1 cellular context compared by ENCODE assay signal in the genomic region with DNA sequence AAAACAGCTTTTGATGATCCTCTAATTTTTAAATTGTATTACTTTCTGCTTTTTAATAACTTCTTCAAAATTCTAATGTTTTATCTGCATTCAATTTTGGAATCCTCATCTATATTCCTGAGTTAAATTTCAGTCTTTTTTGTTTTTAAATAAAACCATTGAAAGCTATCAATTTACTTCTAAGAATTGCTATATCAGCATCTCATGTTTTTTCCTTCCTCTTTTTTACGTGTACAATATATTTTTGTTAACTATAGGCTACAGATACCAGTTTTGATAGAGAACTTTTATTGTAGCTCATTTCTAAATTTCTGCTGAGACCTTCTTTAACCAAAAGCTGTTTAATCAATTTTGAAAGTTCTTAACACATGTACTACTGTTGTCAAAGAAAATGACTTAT.
TF ChIP-seq lines count a peak whose summit lies in the region.

No MANE protein-coding gene starts in this region.

TF ChIP-seq in K562, 482 proteins besides CTCF, POLR2A, EP300 and RAD21 (continued from another document):
- TF ChIP-seq, protein P1, sequence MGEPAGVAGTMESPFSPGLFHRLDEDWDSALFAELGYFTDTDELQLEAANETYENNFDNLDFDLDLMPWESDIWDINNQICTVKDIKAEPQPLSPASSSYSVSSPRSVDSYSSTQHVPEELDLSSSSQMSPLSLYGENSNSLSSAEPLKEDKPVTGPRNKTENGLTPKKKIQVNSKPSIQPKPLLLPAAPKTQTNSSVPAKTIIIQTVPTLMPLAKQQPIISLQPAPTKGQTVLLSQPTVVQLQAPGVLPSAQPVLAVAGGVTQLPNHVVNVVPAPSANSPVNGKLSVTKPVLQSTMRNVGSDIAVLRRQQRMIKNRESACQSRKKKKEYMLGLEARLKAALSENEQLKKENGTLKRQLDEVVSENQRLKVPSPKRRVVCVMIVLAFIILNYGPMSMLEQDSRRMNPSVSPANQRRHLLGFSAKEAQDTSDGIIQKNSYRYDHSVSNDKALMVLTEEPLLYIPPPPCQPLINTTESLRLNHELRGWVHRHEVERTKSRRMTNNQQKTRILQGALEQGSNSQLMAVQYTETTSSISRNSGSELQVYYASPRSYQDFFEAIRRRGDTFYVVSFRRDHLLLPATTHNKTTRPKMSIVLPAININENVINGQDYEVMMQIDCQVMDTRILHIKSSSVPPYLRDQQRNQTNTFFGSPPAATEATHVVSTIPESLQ (CRISPR knock-in tag; IDR thresholded peaks at IDR 0.05): no peak
- TF ChIP-seq, protein P2, sequence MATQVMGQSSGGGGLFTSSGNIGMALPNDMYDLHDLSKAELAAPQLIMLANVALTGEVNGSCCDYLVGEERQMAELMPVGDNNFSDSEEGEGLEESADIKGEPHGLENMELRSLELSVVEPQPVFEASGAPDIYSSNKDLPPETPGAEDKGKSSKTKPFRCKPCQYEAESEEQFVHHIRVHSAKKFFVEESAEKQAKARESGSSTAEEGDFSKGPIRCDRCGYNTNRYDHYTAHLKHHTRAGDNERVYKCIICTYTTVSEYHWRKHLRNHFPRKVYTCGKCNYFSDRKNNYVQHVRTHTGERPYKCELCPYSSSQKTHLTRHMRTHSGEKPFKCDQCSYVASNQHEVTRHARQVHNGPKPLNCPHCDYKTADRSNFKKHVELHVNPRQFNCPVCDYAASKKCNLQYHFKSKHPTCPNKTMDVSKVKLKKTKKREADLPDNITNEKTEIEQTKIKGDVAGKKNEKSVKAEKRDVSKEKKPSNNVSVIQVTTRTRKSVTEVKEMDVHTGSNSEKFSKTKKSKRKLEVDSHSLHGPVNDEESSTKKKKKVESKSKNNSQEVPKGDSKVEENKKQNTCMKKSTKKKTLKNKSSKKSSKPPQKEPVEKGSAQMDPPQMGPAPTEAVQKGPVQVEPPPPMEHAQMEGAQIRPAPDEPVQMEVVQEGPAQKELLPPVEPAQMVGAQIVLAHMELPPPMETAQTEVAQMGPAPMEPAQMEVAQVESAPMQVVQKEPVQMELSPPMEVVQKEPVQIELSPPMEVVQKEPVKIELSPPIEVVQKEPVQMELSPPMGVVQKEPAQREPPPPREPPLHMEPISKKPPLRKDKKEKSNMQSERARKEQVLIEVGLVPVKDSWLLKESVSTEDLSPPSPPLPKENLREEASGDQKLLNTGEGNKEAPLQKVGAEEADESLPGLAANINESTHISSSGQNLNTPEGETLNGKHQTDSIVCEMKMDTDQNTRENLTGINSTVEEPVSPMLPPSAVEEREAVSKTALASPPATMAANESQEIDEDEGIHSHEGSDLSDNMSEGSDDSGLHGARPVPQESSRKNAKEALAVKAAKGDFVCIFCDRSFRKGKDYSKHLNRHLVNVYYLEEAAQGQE (CRISPR knock-in tag; IDR thresholded peaks at IDR 0.05; ENCODE audit: low read depth): no peak
- peak; percentile 83 for TF ChIP-seq C11orf30 (IDR thresholded peaks at IDR 0.05; ENCODE audit: low read depth)
- TF ChIP-seq, protein P3, sequence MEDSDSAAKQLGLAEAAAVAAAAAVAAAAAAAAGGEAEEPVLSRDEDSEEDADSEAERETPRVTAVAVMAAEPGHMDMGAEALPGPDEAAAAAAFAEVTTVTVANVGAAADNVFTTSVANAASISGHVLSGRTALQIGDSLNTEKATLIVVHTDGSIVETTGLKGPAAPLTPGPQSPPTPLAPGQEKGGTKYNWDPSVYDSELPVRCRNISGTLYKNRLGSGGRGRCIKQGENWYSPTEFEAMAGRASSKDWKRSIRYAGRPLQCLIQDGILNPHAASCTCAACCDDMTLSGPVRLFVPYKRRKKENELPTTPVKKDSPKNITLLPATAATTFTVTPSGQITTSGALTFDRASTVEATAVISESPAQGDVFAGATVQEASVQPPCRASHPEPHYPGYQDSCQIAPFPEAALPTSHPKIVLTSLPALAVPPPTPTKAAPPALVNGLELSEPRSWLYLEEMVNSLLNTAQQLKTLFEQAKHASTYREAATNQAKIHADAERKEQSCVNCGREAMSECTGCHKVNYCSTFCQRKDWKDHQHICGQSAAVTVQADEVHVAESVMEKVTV (CRISPR knock-in tag; IDR thresholded peaks at IDR 0.05): no peak
- TF ChIP-seq MAFK (IDR thresholded peaks at IDR 0.05; ENCODE audit: low read length): peak; percentile 22; the same call in 1 of the 2 replicates
- TF ChIP-seq ZNF316 (IDR thresholded peaks at IDR 0.05): peak; percentile 92
- TF ChIP-seq, protein P4, sequence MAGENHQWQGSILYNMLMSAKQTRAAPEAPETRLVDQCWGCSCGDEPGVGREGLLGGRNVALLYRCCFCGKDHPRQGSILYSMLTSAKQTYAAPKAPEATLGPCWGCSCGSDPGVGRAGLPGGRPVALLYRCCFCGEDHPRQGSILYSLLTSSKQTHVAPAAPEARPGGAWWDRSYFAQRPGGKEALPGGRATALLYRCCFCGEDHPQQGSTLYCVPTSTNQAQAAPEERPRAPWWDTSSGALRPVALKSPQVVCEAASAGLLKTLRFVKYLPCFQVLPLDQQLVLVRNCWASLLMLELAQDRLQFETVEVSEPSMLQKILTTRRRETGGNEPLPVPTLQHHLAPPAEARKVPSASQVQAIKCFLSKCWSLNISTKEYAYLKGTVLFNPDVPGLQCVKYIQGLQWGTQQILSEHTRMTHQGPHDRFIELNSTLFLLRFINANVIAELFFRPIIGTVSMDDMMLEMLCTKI (IDR thresholded peaks at IDR 0.05; ENCODE audit: partially characterized antibody): no peak
- TF ChIP-seq ZKSCAN3 (CRISPR knock-in tag; IDR thresholded peaks at IDR 0.05): no peak
